In genomic region chr1:109091196-109092193, GRCh38 we compare ENCODE assay signal across 6 cellular contexts. TPM values are rescaled to one million over a fixed set of nuclear protein-coding genes. Genes with fewer than 3 reads are reported as not detected.
A peak's percentile ranks its signal among the peaks of the same experiment; 100 is the strongest.
DNase-seq lines count a peak whose midpoint lies in the region; ATAC-seq and TF ChIP-seq lines count a peak whose summit lies in the region.

No MANE protein-coding gene starts in this region.

- H3K4me1 ChIP-seq in foreskin keratinocyte (peaks cover 7% of the 10 kb centered on the region), thoracic aorta (ENCODE audit: control insufficient read depth in 1 of 2, low read depth in 2 of 2) (peaks cover 20 to 30% of the 10 kb centered on the region in 2 donors)

- peak; percentile 54 for DNase-seq in stimulated activated CD4-positive, alpha-beta T cell treated with anti-CD3 and anti-CD28 coated beads, Interleukin-15, amount 100 ng/mL, for 24 hours
- DNase-seq in stimulated activated CD4-positive, alpha-beta T cell treated with anti-CD3 and anti-CD28 coated beads, Interleukin-1b, Interleukin-23, amount 100 ng/mL, for 48 hours = no peak
- DNase-seq in RKO (ENCODE audit: low spot score) = peak; percentile 77
- DNase-seq in foreskin keratinocyte = peak in 1 of 2 donors; percentile 28
- DNase-seq in thoracic aorta (ENCODE audit: low spot score) = no peak
- no peak for DNase-seq in HT-29 (ENCODE audit: low spot score)

- no peak for ATAC-seq in foreskin keratinocyte
- ATAC-seq in thoracic aorta (ENCODE audit: insufficient number of reproducible peaks, low FRiP score, low read depth) = no peak

- no peaks in the 10 kb centered on the region for H3K9me3 ChIP-seq in thoracic aorta

- peak overlapping the region; percentile 76 for H3K4me3 ChIP-seq in thoracic aorta

- H3K27me3 ChIP-seq in foreskin keratinocyte (no peaks in the 10 kb centered on the region), thoracic aorta (replicated peaks; ENCODE audit: insufficient read depth) (no peaks in the 10 kb centered on the region)

- H3K36me3 ChIP-seq in thoracic aorta = peaks cover 9% of the 10 kb centered on the region

- TF ChIP-seq CTCF in foreskin keratinocyte (conservative IDR thresholded peaks at IDR 0.05) = no peak
- TF ChIP-seq CTCF in thoracic aorta (IDR thresholded peaks at IDR 0.05) = no peak

- H3K27ac ChIP-seq in foreskin keratinocyte = peak overlapping the region; percentile 89
- H3K27ac ChIP-seq in thoracic aorta = peak overlapping the region; percentile 87 to 93

RNA-seq across cellular contexts. Expression of gene TMEM167B, which starts 0.9 kb away (rescaled TPM):
- total RNA-seq in foreskin keratinocyte (16.2 and 17.0 TPM in 2 replicates), thoracic aorta (10 to 100 TPM; 25.3 to 33.2 TPM)
- 8.6 TPM in 2 replicates for polyA plus RNA-seq in foreskin keratinocyte
- total RNA-seq in HT-29 (2014; rRNA removed; shearing (Covaris generic)) = 9.8 and 16.4 TPM in 2 replicates

RNA-seq across cellular contexts. Expression of gene TAF13, which starts 15.7 kb away (rescaled TPM):
- total RNA-seq in foreskin keratinocyte (59.0 and 65.6 TPM in 2 replicates), thoracic aorta (10 to 100 TPM; 46.7 to 66.2 TPM)
- polyA plus RNA-seq in foreskin keratinocyte = 38.8 and 39.3 TPM in 2 replicates
- 10.5 and 15.2 TPM in 2 replicates for total RNA-seq in HT-29 (2014; rRNA removed; shearing (Covaris generic))

RNA-seq across cellular contexts. Expression of gene ELAPOR1, which starts 22.4 kb away (rescaled TPM):
- total RNA-seq in foreskin keratinocyte = 0.18 and 0.75 TPM in 2 replicates
- 0.31 and 0.32 TPM in 2 replicates for polyA plus RNA-seq in foreskin keratinocyte
- 1 to 10 TPM; 1.4 to 7.2 TPM for total RNA-seq in thoracic aorta
- total RNA-seq in HT-29 (2014; rRNA removed; shearing (Covaris generic)) = 0.44 and 0.71 TPM in 2 replicates

RNA-seq across cellular contexts. Expression of gene WDR47, which starts 49.6 kb away (rescaled TPM):
- 20.0 and 22.4 TPM in 2 replicates for total RNA-seq in foreskin keratinocyte
- 4.9 and 5.8 TPM in 2 replicates for polyA plus RNA-seq in foreskin keratinocyte
- 10 to 100 TPM; 18.7 to 20.5 TPM for total RNA-seq in thoracic aorta
- 1.8 and 2.4 TPM in 2 replicates for total RNA-seq in HT-29 (2014; rRNA removed; shearing (Covaris generic))

Comparison
In these comparisons a context has a peak if more than half of its experiments do, and no peak if none do; other contexts are left out.
1. DNase-seq: peak in stimulated activated CD4-positive, alpha-beta T cell treated with anti-CD3 and anti-CD28 coated beads, Interleukin-15, amount 100 ng/mL, for 24 hours (single experiment) and RKO (single experiment); none in stimulated activated CD4-positive, alpha-beta T cell treated with anti-CD3 and anti-CD28 coated beads, Interleukin-1b, Interleukin-23, amount 100 ng/mL, for 48 hours (single experiment), thoracic aorta (single experiment) and HT-29 (single experiment).